In the genomic region with DNA sequence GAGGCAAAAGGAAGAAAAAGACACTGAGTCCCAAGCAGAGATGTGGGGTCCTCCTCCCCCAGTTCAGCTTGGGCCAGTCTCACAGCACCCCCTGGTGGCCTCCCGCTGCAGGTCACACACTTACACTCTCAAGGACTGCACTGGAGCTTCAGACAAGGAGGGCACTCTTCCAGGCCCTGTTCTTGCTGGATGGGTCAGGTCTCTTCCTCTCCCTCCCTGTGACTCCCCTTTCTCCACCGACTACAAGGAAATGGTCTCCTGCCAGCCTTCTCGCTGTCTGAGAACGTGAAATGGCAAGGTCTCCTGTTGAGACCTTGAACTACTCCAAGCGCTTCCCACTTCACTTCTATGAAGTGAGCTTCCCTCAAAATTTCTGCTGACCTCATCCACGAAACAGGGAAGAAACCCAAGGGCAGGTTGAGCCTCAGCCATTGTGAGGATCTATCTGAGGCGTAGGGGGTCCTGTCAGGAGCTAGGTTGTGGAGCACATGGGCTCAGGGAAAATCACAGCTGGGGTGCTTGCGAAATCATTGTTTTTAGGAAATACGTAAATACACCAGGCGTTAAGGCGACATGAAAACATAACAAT, we compare ENCODE assay signal across 8 cellular contexts. TPM values are rescaled to one million over a fixed set of nuclear protein-coding genes. Genes with fewer than 3 reads are reported as not detected.
A peak's percentile ranks its signal among the peaks of the same experiment; 100 is the strongest.
DNase-seq lines count a peak whose midpoint lies in the region; ATAC-seq and TF ChIP-seq lines count a peak whose summit lies in the region.

No MANE protein-coding gene starts in this region.

- H3K27ac Mint-ChIP-seq in glutamatergic neuron (ENCODE audit: unreplicated experiment) (no peak overlapping the region), progenitor cell of endocrine pancreas (no peak overlapping the region)

- H3K27me3 ChIP-seq in aorta (ENCODE audit: control insufficient read depth in 1 of 2, insufficient read depth in 2 of 2, low read length in 1 of 2) = no peaks in the 10 kb centered on the region

- ATAC-seq in aorta (ENCODE audit: low FRiP score) (no peak), GM21786 (IDR thresholded peaks at IDR 0.05; ENCODE audit: unreplicated experiment) (no peak)

- no peaks in the 10 kb centered on the region for H3K9me3 ChIP-seq in aorta (ENCODE audit: control insufficient read depth, low read length)

- intact Hi-C loops in aorta (cut with DNase I) = no loop called here

- H3K4me1 Mint-ChIP-seq in glutamatergic neuron (ENCODE audit: low read depth, unreplicated experiment) (no peaks in the 10 kb centered on the region), progenitor cell of endocrine pancreas (ENCODE audit: low read depth) (peaks cover 17% of the 10 kb centered on the region)

- DNase-seq in CD1c-positive myeloid dendritic cell (ENCODE audit: extremely low spot score) (peak; percentile 68), HS-5 (ENCODE audit: low read depth) (peak; percentile 2), SHP77 treated with DMSO at 0.1 percent for 48 hours (lab: John Stamatoyannopoulos, UW) (peak; percentile 25), glutamatergic neuron (peak; percentile 84), progenitor cell of endocrine pancreas (ENCODE audit: low spot score, unreplicated experiment) (peak; percentile 66), aorta (peak; percentile 62 to 81)
- peak; percentile 54 for DNase-seq in activated naive CD4-positive, alpha-beta T cell treated with Interleukin-2 at 50 U/mL for 16 hours

- peak; percentile 89 for TF ChIP-seq CTCF in glutamatergic neuron (IDR thresholded peaks at IDR 0.05; ENCODE audit: partially characterized antibody, unreplicated experiment)
- peak; percentile 93 for TF ChIP-seq CTCF in progenitor cell of endocrine pancreas (IDR thresholded peaks at IDR 0.05; ENCODE audit: unreplicated experiment)

- no peaks in the 10 kb centered on the region for H3K36me3 ChIP-seq in aorta (ENCODE audit: control insufficient read depth in 1 of 2, insufficient read depth in 2 of 2, low read length in 1 of 2)

- no peak overlapping the region for H3K4me3 ChIP-seq in aorta (ENCODE audit: low read length in 2 of 2)

- peaks cover 15% of the 10 kb centered on the region for H3K36me3 Mint-ChIP-seq in glutamatergic neuron (ENCODE audit: unreplicated experiment)
- no peaks in the 10 kb centered on the region for H3K36me3 Mint-ChIP-seq in progenitor cell of endocrine pancreas (ENCODE audit: insufficient read depth)

- no peak overlapping the region for H3K4me3 Mint-ChIP-seq in glutamatergic neuron (ENCODE audit: unreplicated experiment)
- H3K4me3 Mint-ChIP-seq in progenitor cell of endocrine pancreas (ENCODE audit: low read depth) = no peak overlapping the region

- WGBS in aorta, 2 donors = 55 to 57% methylated on average over 11 of the region's 11 CpGs

- H3K4me1 ChIP-seq in aorta (ENCODE audit: control insufficient read depth in 1 of 2, insufficient read depth in 2 of 2, low read length in 2 of 2) = no peaks in the 10 kb centered on the region

- H3K27me3 Mint-ChIP-seq in glutamatergic neuron (ENCODE audit: unreplicated experiment) (peaks cover 5% of the 10 kb centered on the region), progenitor cell of endocrine pancreas (peaks cover 3% of the 10 kb centered on the region)

- H3K27ac ChIP-seq in aorta (ENCODE audit: low read depth in 1 of 2, low read length in 2 of 2) = no peak overlapping the region

- H3K9me3 Mint-ChIP-seq in glutamatergic neuron (ENCODE audit: unreplicated experiment) (peaks cover 5% of the 10 kb centered on the region), progenitor cell of endocrine pancreas (ENCODE audit: low read depth) (no peaks in the 10 kb centered on the region)

RNA-seq across cellular contexts. Expression of a gene that starts 11.2 kb away (rescaled TPM):
- not detected for total RNA-seq in glutamatergic neuron (ENCODE audit: unreplicated experiment)
- not detected in 2 replicates for total RNA-seq in progenitor cell of endocrine pancreas
- total RNA-seq in aorta = not detected
- not detected for polyA plus RNA-seq in aorta

RNA-seq across cellular contexts. Expression of a gene that starts 40.8 kb away (rescaled TPM):
- total RNA-seq in glutamatergic neuron (ENCODE audit: unreplicated experiment) = not detected
- 8.6 and 11.1 TPM in 2 replicates for total RNA-seq in progenitor cell of endocrine pancreas
- total RNA-seq in aorta = 1 to 10 TPM in 1 of 2 donors, not detected in 1; 1.4 TPM
- under 1 TPM in 1 of 2 donors, not detected in 1; 0.38 TPM for polyA plus RNA-seq in aorta

Comparison
In these comparisons a context has a peak if more than half of its experiments do, and no peak if none do; other contexts are left out.
1. DNase-seq: peak in every context shown above with its lines; median percentile 84 in glutamatergic neuron; 72 in aorta; 68 in CD1c-positive myeloid dendritic cell; 66 in progenitor cell of endocrine pancreas; 54 in activated naive CD4-positive, alpha-beta T cell treated with Interleukin-2 at 50 U/mL for 16 hours; 25 in SHP77 treated with DMSO at 0.1 percent for 48 hours; 2 in HS-5.